In genomic region chr1:60984066-60984799, GRCh38 we compare ENCODE assay signal across 12 cellular contexts.
A peak's percentile ranks its signal among the peaks of the same experiment; 100 is the strongest.
DNase-seq lines count a peak whose midpoint lies in the region; ATAC-seq and TF ChIP-seq lines count a peak whose summit lies in the region.
"Had no signal": no experiment of that assay in that cellular context is flagged by ENCODE, and none has a peak within 500 bp of the region (broad histone marks: within the 10 kb centered on the region; RNA-seq: fewer than 3 reads in every experiment).

No MANE protein-coding gene starts in this region.

- H2BK12ac ChIP-seq in mesenchymal stem cell (ENCODE audit: low read length in 2 of 2): no peak overlapping the region

- no peak for TF ChIP-seq EP300 in esophagus muscularis mucosa (IDR thresholded peaks at IDR 0.05)

- WGBS in esophagus muscularis mucosa: 57% methylated on average over 7 of the region's 7 CpGs
- WGBS in mesenchymal stem cell: 81% methylated on average over 7 of the region's 7 CpGs
- WGBS in thymus: 90% methylated on average over 7 of the region's 7 CpGs

- H3K4me3 ChIP-seq in esophagus muscularis mucosa: no peak overlapping the region
- H3K4me3 ChIP-seq in mesenchymal stem cell (ENCODE audit: insufficient read depth in 1 of 2, low read depth in 1 of 2, low read length in 2 of 2): no peak overlapping the region
- H3K4me3 ChIP-seq in thymus (ENCODE audit: low read length): no peak overlapping the region
- H3K4me3 ChIP-seq: spleen had no signal

- H3K4me1 ChIP-seq in esophagus muscularis mucosa (peaks cover 4 to 39% (median 31%) of the 10 kb centered on the region in 4 donors), mesenchymal stem cell (ENCODE audit: control insufficient read depth, insufficient read depth, low read depth, low read length) (no peaks in the 10 kb centered on the region), thymus (ENCODE audit: control insufficient read depth, insufficient read depth, low read length) (no peaks in the 10 kb centered on the region)
- H3K4me1 ChIP-seq: spleen had no signal

- peaks cover 3% of the 10 kb centered on the region for H3K27me3 Mint-ChIP-seq in activated CD4-positive, alpha-beta T cell treated with anti-CD3 and anti-CD28 coated beads for 36 hours

- no peak for TF ChIP-seq POLR2A in esophagus muscularis mucosa (IDR thresholded peaks at IDR 0.05; ENCODE audit: low read depth)

- no peaks in the 10 kb centered on the region for H3K36me3 Mint-ChIP-seq in activated CD4-positive, alpha-beta T cell treated with anti-CD3 and anti-CD28 coated beads for 36 hours (ENCODE audit: low read depth)

- no peak overlapping the region for H3K14ac ChIP-seq in mesenchymal stem cell (ENCODE audit: low read length in 2 of 2)

- no peak overlapping the region for H2BK15ac ChIP-seq in mesenchymal stem cell (ENCODE audit: low read depth, poor library complexity, severe bottlenecking)

- H3K23ac ChIP-seq in mesenchymal stem cell (ENCODE audit: low read length in 2 of 2): no peak overlapping the region

- no peak overlapping the region for H4K91ac ChIP-seq in mesenchymal stem cell (ENCODE audit: low read length)

- peak; percentile 57 for ATAC-seq in activated CD4-positive, alpha-beta T cell treated with anti-CD3 and anti-CD28 coated beads for 36 hours

- H3K4me3 Mint-ChIP-seq in activated CD4-positive, alpha-beta T cell treated with anti-CD3 and anti-CD28 coated beads for 36 hours: no peak overlapping the region

- H3K27me3 ChIP-seq in esophagus muscularis mucosa (no peaks in the 10 kb centered on the region), mesenchymal stem cell (ENCODE audit: control insufficient read depth in 1 of 2, insufficient read depth in 1 of 2, low read length in 2 of 2) (no peaks in the 10 kb centered on the region), thymus (ENCODE audit: control insufficient read depth, insufficient read depth) (no peaks in the 10 kb centered on the region)
- H3K27me3 ChIP-seq: spleen had no signal

- no peak for TF ChIP-seq CTCF in esophagus muscularis mucosa (IDR thresholded peaks at IDR 0.05)

- no peak overlapping the region for H3K4ac ChIP-seq in mesenchymal stem cell (ENCODE audit: low read depth in 1 of 2, low read length in 2 of 2)

- H3K9me3 Mint-ChIP-seq in activated CD4-positive, alpha-beta T cell treated with anti-CD3 and anti-CD28 coated beads for 36 hours (ENCODE audit: low read depth): no peaks in the 10 kb centered on the region

- H3K9ac ChIP-seq in mesenchymal stem cell (ENCODE audit: low read length): peak overlapping the region; percentile 35

- no peak overlapping the region for H2AFZ ChIP-seq in mesenchymal stem cell (ENCODE audit: low read depth, low read length)

- peak; percentile 8 for DNase-seq in activated CD4-positive, alpha-beta T cell treated with anti-CD3 and anti-CD28 coated beads for 36 hours
- DNase-seq in activated CD4-positive, alpha-beta T cell treated with anti-CD3 and anti-CD28 coated beads for 1 hour: no peak
- DNase-seq in esophagus muscularis mucosa (ENCODE audit: extremely low spot score) (no peak), mesenchymal stem cell (no peak), foreskin melanocyte (no peak), NCI-H187 (lab: John Stamatoyannopoulos, UW) (no peak)
- no peak for DNase-seq in stimulated activated naive CD4-positive, alpha-beta T cell (lab: John Stamatoyannopoulos, UW)
- DNase-seq: NCI-H446; spleen; stimulated activated CD8-positive, alpha-beta memory T cell treated with anti-CD3 and anti-CD28 coated beads, Interleukin-4, amount 100 ng/mL, for 48 hours had no signal

- CTCF ChIA-PET in activated CD4-positive, alpha-beta T cell treated with anti-CD3 and anti-CD28 coated beads for 36 hours (lab: Charles Lee): interaction anchor here (0.7 kb wide), 1 partner anchor 83 kb away, joined by 3 read pairs; no protein-coding TSS in a partner anchor

- no peak overlapping the region for H3K18ac ChIP-seq in mesenchymal stem cell (ENCODE audit: low read depth in 1 of 2, low read length in 2 of 2)

- H3K27ac ChIP-seq in esophagus muscularis mucosa (replicated peaks in 1 of 4) (peak overlapping the region; percentile 59 to 77 (median 64)), mesenchymal stem cell (ENCODE audit: low read length, poor library complexity, severe bottlenecking) (no peak overlapping the region), thymus (ENCODE audit: low read depth) (peak overlapping the region; percentile 46)
- H3K27ac ChIP-seq: 22Rv1, spleen had no signal

- H4K8ac ChIP-seq in mesenchymal stem cell (ENCODE audit: low read length): no peak overlapping the region

- H3K4me2 ChIP-seq in mesenchymal stem cell (ENCODE audit: low read length, poor library complexity, severe bottlenecking): no peak overlapping the region

- POLR2A ChIA-PET in activated CD4-positive, alpha-beta T cell treated with anti-CD3 and anti-CD28 coated beads for 36 hours (lab: Charles Lee): no interaction called here

- no peaks in the 10 kb centered on the region for H3K79me1 ChIP-seq in mesenchymal stem cell (replicated peaks; ENCODE audit: low read length, poor library complexity, severe bottlenecking)

- H3K4me1 Mint-ChIP-seq in activated CD4-positive, alpha-beta T cell treated with anti-CD3 and anti-CD28 coated beads for 36 hours: no peaks in the 10 kb centered on the region

- H3K27ac Mint-ChIP-seq in activated CD4-positive, alpha-beta T cell treated with anti-CD3 and anti-CD28 coated beads for 36 hours: no peak overlapping the region

- H3K9me3 ChIP-seq in esophagus muscularis mucosa: no peaks in the 10 kb centered on the region
- no peaks in the 10 kb centered on the region for H3K9me3 ChIP-seq in mesenchymal stem cell (ENCODE audit: control insufficient read depth, low read length)
- no peaks in the 10 kb centered on the region for H3K9me3 ChIP-seq in thymus (ENCODE audit: control insufficient read depth)
- H3K9me3 ChIP-seq: spleen had no signal

- intact Hi-C loops in activated CD4-positive, alpha-beta T cell treated with anti-CD3 and anti-CD28 coated beads for 36 hours (cut with DNase I, micrococcal nuclease): no loop called here
- intact Hi-C loops in esophagus muscularis mucosa (cut with DNase I): no loop called here

- H2AK5ac ChIP-seq in mesenchymal stem cell (ENCODE audit: low read length, severe bottlenecking): no peak overlapping the region

- H3K36me3 ChIP-seq in esophagus muscularis mucosa (no peaks in the 10 kb centered on the region), mesenchymal stem cell (ENCODE audit: control insufficient read depth in 1 of 2, insufficient read depth in 2 of 2, low read depth in 1 of 2, low read length in 2 of 2) (no peaks in the 10 kb centered on the region), thymus (ENCODE audit: control insufficient read depth, insufficient read depth) (no peaks in the 10 kb centered on the region)
- H3K36me3 ChIP-seq: spleen had no signal

- no peak overlapping the region for H2BK5ac ChIP-seq in mesenchymal stem cell (ENCODE audit: low read depth, low read length, poor library complexity, severe bottlenecking)

- no peak overlapping the region for H2BK120ac ChIP-seq in mesenchymal stem cell (ENCODE audit: low read depth, low read length)
